23 cellular contexts compared by ENCODE assay signal in genomic region chr2:216736326-216736725, GRCh38. TPM values are rescaled to one million over a fixed set of nuclear protein-coding genes. Genes with fewer than 3 reads are reported as not detected.
"Had no signal": no experiment of that assay in that cellular context is flagged by ENCODE, and none has a peak within 500 bp of the region (broad histone marks: within the 10 kb centered on the region; RNA-seq: fewer than 3 reads in every experiment).

No MANE protein-coding gene starts in this region.

- H3K27me3 ChIP-seq: body of pancreas, hepatocyte, neural progenitor cell, right lobe of liver, spleen, thyroid gland had no signal

- ATAC-seq: activated CD8-positive, alpha-beta T cell treated with anti-CD3 and anti-CD28 coated beads for 36 hours; body of pancreas; left colon; psoas muscle; right lobe of liver had no signal

- H2AFZ ChIP-seq: hepatocyte, neural progenitor cell had no signal

- H3K27ac ChIP-seq: body of pancreas, dorsolateral prefrontal cortex, epithelial cell of prostate, neural progenitor cell, psoas muscle, right lobe of liver, spleen, thyroid gland had no signal

- H3K4me3 ChIP-seq: body of pancreas, dorsolateral prefrontal cortex, hepatocyte, neural progenitor cell, psoas muscle, right lobe of liver, spleen, thyroid gland had no signal

- DNase-seq: activated CD4-positive, alpha-beta T cell treated with anti-CD3 and anti-CD28 coated beads, Interleukin-2, amount 10 ng/mL, durations not matched to agents 24 days and 14 days; activated CD4-positive, CD25-positive, alpha-beta regulatory T cell; activated CD8-positive, alpha-beta T cell treated with anti-CD3 and anti-CD28 coated beads for 36 hours; activated naive CD4-positive, alpha-beta T cell treated with anti-CD3 and anti-CD28 coated beads for 36 hours; activated T-cell treated with anti-CD3 and anti-CD28 coated beads, Interleukin-2, amount 50 U/mL, for 1 hour; body of pancreas; caudate nucleus; dorsolateral prefrontal cortex; endodermal cell; foreskin fibroblast; left colon; naive B cell; psoas muscle; right lobe of liver; spleen; stimulated activated naive CD4-positive, alpha-beta T cell; T-helper 9 cell; thyroid gland had no signal

- H3K4me2 ChIP-seq: hepatocyte, neural progenitor cell, SK-N-SH had no signal

- H3K4me1 ChIP-seq: body of pancreas, psoas muscle, spleen had no signal

- H3K36me3 ChIP-seq: neural progenitor cell, right lobe of liver, spleen, thyroid gland had no signal

- H3K9me3 ChIP-seq: body of pancreas, psoas muscle, right lobe of liver, SK-N-SH, spleen, thyroid gland had no signal

- H3K9ac ChIP-seq: neural progenitor cell, SK-N-SH had no signal

RNA-seq across cellular contexts. Expression of gene IGFBP5, which starts 41.0 kb away (rescaled TPM):
- total RNA-seq: activated CD4-positive, alpha-beta T cell treated with anti-CD3 and anti-CD28 coated beads, Interleukin-2, amount 10 ng/mL, durations not matched to agents 24 days and 14 days; activated CD8-positive, alpha-beta T cell treated with anti-CD3 and anti-CD28 coated beads for 36 hours; activated naive CD4-positive, alpha-beta T cell treated with anti-CD3 and anti-CD28 coated beads for 36 hours; activated T-helper 2 cell treated with anti-CD3 and anti-CD28 coated beads, Interferon-gamma antibody, Interleukin-2, Interleukin-4, amounts not matched to agents 10 μg/mL and 5 μg/mL and 100 μg/mL, durations not matched to agents 14 hours and 24 hours and 36 hours had no signal
